ENCODE assay signal across 9 cellular contexts in the genomic region with DNA sequence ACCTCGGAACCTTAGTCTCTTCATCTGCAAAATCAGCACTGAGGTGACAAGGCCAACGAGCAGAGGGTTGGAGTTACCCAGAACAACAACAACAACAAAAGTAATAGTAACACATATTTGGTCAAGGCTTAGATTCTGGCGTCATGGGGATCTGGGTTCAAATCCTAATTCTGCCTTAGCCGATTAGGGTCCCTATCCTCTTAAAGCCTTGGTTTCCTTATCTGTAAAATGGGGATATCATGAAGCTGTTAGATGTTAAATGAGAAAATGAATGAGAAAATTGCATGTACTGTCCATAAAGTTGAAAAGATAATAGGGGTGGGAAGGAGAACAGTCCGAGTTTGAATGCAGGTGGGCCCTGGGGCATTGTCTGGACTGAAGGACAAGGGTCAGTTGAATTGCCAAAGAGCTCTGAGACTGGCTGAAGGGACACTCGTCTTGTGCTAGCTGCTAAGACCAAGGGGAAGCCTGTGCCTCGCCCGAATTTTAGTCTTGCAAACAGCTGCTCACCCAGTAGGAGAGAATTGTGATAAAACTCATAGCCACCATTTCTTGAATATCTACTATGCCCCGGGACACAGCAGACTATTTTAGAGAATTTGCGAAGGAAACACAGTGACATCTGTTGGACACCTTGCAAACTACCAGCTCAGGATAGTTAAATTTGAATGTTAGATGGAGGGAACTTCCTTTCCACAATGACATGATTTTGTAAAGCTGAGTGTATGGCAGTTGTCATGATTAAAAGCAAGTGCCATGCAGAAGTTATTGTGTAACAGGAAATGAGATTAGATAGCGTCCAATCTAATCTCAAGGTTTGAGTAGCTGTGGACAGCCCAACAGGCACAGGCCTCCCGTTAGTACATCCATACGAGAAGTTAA. TPM values are rescaled to one million over a fixed set of nuclear protein-coding genes. Genes with fewer than 3 reads are reported as not detected.
DNase-seq lines count a peak whose midpoint lies in the region; ATAC-seq, FAIRE-seq and TF ChIP-seq lines count a peak whose summit lies in the region.
"Had no signal": no experiment of that assay in that cellular context is flagged by ENCODE, and none has a peak within 500 bp of the region (broad histone marks: within the 10 kb centered on the region; RNA-seq: fewer than 3 reads in every experiment).

No MANE protein-coding gene starts in this region.

- peak; percentile 98 for FAIRE-seq in GM12878 (lab: Jason Lieb, UNC)

- no peaks in the 10 kb centered on the region for H3K9me3 ChIP-seq in GM12878 (replicated peaks; ENCODE audit: control insufficient read depth, insufficient read depth, low read length)

- no peaks in the 10 kb centered on the region for H3K9me3 Mint-ChIP-seq in stimulated activated memory B cell treated with anti-CD40 and anti-IgM and Interleukin-4, amounts not matched to agents 10 μg/mL and 1 μg/mL and 100 μg/mL, for 72 hours

- TF ChIP-seq CTCF in LNCAP (IDR thresholded peaks at IDR 0.05) (peak; percentile 79), RWPE1 (conservative IDR thresholded peaks at IDR 0.05; ENCODE audit: low read depth) (peak; percentile 81), GM12878 (IDR thresholded peaks at IDR 0.05 in 2 of 3, conservative IDR thresholded peaks at IDR 0.05 in 1 of 3; ENCODE audit: control insufficient read depth in 2 of 3, extremely low read depth in 1 of 3, insufficient read depth in 1 of 3, low read depth in 3 of 3, low read length in 3 of 3) (peak; percentile 72 to 83 (median 79))

- no peaks in the 10 kb centered on the region for H3K36me3 ChIP-seq in GM12878 (ENCODE audit: control insufficient read depth in 2 of 2, insufficient read depth in 2 of 2, low read length in 1 of 2)

- TF ChIP-seq POLR2A in GM12878 (IDR thresholded peaks at IDR 0.05; ENCODE audit: low read depth, low read length): no peak

- RAD21 ChIA-PET in GM12878 (lab: Charles Lee; ENCODE audit: unreplicated experiment): interaction anchor here (0.5 to 2.7 kb wide), 63 partner anchors 8 to 534 kb away, joined by 3 to 53 read pairs (median 5); a partner anchor contains a TSS

- TF ChIP-seq EP300 in GM12878 (IDR thresholded peaks at IDR 0.05; ENCODE audit: borderline replicate concordance in 1 of 2, control insufficient read depth in 1 of 2, low read depth in 2 of 2, low read length in 2 of 2): no peak

- no peak overlapping the region for H3K9ac ChIP-seq in GM12878 (ENCODE audit: control insufficient read depth, insufficient read depth, low read length)

- intact Hi-C loops in GM12878 (cut with micrococcal nuclease; ENCODE audit: unreplicated experiment): loop anchor here (1.0 to 5.0 kb wide), 6 partner anchors 114 to 388 kb away; a partner anchor contains a TSS

- H3K4me1 Mint-ChIP-seq in stimulated activated memory B cell treated with anti-CD40 and anti-IgM and Interleukin-4, amounts not matched to agents 10 μg/mL and 1 μg/mL and 100 μg/mL, for 72 hours: peaks cover 9% of the 10 kb centered on the region

- H3K4me3 Mint-ChIP-seq in stimulated activated memory B cell treated with anti-CD40 and anti-IgM and Interleukin-4, amounts not matched to agents 10 μg/mL and 1 μg/mL and 100 μg/mL, for 72 hours: no peak overlapping the region

- 33% methylated on average over 13 of the region's 13 CpGs for WGBS in GM12878 (ENCODE audit: insufficient coverage, insufficient replicate concordance, low lambda C conversion rate, missing lambda C conversion rate)

- H3K4me3 ChIP-seq in GM12878: no peak overlapping the region

- CTCF ChIA-PET in RWPE1 (lab: Yijun Ruan, JAX): interaction anchor here (0.5 to 1.5 kb wide), 26 partner anchors 9 to 389 kb away, joined by 3 to 11 read pairs (median 4); a partner anchor contains a TSS
- CTCF ChIA-PET in GM12878 (lab: Yijun Ruan, JAX): interaction anchor here (0.6 to 4.0 kb wide), 81 partner anchors 9 to 472 kb away, joined by 3 to 73 read pairs (median 4); a partner anchor contains a TSS

- no peaks in the 10 kb centered on the region for H4K20me1 ChIP-seq in GM12878 (ENCODE audit: control insufficient read depth, insufficient read depth)

- H3K36me3 Mint-ChIP-seq in stimulated activated memory B cell treated with anti-CD40 and anti-IgM and Interleukin-4, amounts not matched to agents 10 μg/mL and 1 μg/mL and 100 μg/mL, for 72 hours: no peaks in the 10 kb centered on the region

- H3K27ac Mint-ChIP-seq in stimulated activated memory B cell treated with anti-CD40 and anti-IgM and Interleukin-4, amounts not matched to agents 10 μg/mL and 1 μg/mL and 100 μg/mL, for 72 hours: no peak overlapping the region

- no peak overlapping the region for H3K4me2 ChIP-seq in GM12878 (ENCODE audit: control insufficient read depth, insufficient read depth)

- no TSS peak for BruUV-seq in GM12878 (replicated peaks; lab: Mats Ljungman, UMichigan)

- in situ Hi-C loops in GM12878 (cut with MboI): loop anchor here (5.0 kb wide), 1 partner anchor 324 kb away; no protein-coding TSS in a partner anchor

- no peaks in the 10 kb centered on the region for H3K79me2 ChIP-seq in GM12878 (ENCODE audit: control insufficient read depth, insufficient read depth, low read length)

- H3K27ac ChIP-seq in RWPE1 (no peak overlapping the region), GM12878 (ENCODE audit: control insufficient read depth, insufficient read depth) (no peak overlapping the region)

- POLR2A ChIA-PET in RWPE1 (lab: Yijun Ruan, JAX; ENCODE audit: low non-redundant PET) (no interaction called here), GM12878 (lab: Charles Lee) (interaction anchor here (0.5 to 1.2 kb wide), 4 partner anchors 23 to 284 kb away, joined by 3 to 7 read pairs (median 6); a partner anchor contains a TSS)

- peak; percentile 95 for ATAC-seq in GM12878
- peak; percentile 75 for ATAC-seq in stimulated activated memory B cell treated with anti-CD40 and anti-IgM and Interleukin-4, amounts not matched to agents 10 μg/mL and 1 μg/mL and 100 μg/mL, for 72 hours
- no peak for ATAC-seq in GM18868 (IDR thresholded peaks at IDR 0.05; ENCODE audit: unreplicated experiment)

- SMC1A ChIA-PET in GM12878 (lab: Charles Lee; ENCODE audit: uncharacterized antibody, unreplicated experiment): interaction anchor here (0.6 to 5.2 kb wide), 72 partner anchors 9 to 394 kb away, joined by 3 to 67 read pairs (median 4); a partner anchor contains a TSS

- peak; percentile 16 for DNase-seq in activated naive CD4-positive, alpha-beta T cell treated with Interleukin-2 at 50 U/mL for 16 hours
- DNase-seq in activated naive CD4-positive, alpha-beta T cell (lab: John Stamatoyannopoulos, UW): no peak
- DNase-seq in RWPE1 (ENCODE audit: low spot score) (peak; percentile 82), GM12878 (ENCODE audit: low read depth, low spot score) (peak; percentile 57), iPS-NIHi11 (ENCODE audit: low spot score) (peak; percentile 76)

- TF ChIP-seq RAD21 in GM12878 (IDR thresholded peaks at IDR 0.05; ENCODE audit: insufficient read depth, low read depth, low read length): peak; percentile 95

- H3K4me1 ChIP-seq in GM12878 (ENCODE audit: control insufficient read depth, insufficient read depth, low read length): no peaks in the 10 kb centered on the region

- H3K27me3 Mint-ChIP-seq in stimulated activated memory B cell treated with anti-CD40 and anti-IgM and Interleukin-4, amounts not matched to agents 10 μg/mL and 1 μg/mL and 100 μg/mL, for 72 hours: peaks cover 9% of the 10 kb centered on the region

- peak overlapping the region; percentile 65; the same call in 1 of the 2 replicates for H2AFZ ChIP-seq in GM12878 (ENCODE audit: control insufficient read depth, low read depth, low read length)

- H3K27me3 ChIP-seq in GM12878 (replicated peaks in 1 of 2; ENCODE audit: control insufficient read depth in 2 of 2, insufficient read depth in 2 of 2, low read length in 1 of 2): no peaks in the 10 kb centered on the region

RNA-seq across cellular contexts. Expression of a gene that starts 6.8 kb away (rescaled TPM):
- not detected in 2 replicates for total RNA-seq in GM12878 (2013; cell fraction: nucleolus; rRNA removed)
- not detected in 2 replicates for total RNA-seq in GM12878 (2014; rRNA removed)
- not detected in 2 replicates for total RNA-seq in GM12878 (2014; rRNA removed; fragmentation: Illumina TruSeq; extraction: Trizol)
- total RNA-seq in GM12878 (2021): 0.10 TPM in 1 of 2 replicates, not detected in the other
- not detected for polyA plus RNA-seq in GM12878 (2011; ENCODE audit: low read depth)
- not detected in 2 replicates for polyA plus RNA-seq in GM12878 (2011; rRNA removed)
- polyA plus RNA-seq in GM12878 (2011; cell fraction: cytosol; rRNA removed): 0.03 TPM in 1 of 2 replicates, not detected in the other
- not detected in 2 replicates for polyA plus RNA-seq in GM12878 (2011; cell fraction: nucleus; rRNA removed)
- not detected in 2 replicates for polyA plus RNA-seq in GM12878 (2012)
- not detected in 2 replicates for polyA plus RNA-seq in GM12878 (2014; fragmentation: Illumina TruSeq; extraction: Trizol)
- not detected for polyA plus RNA-seq in GM12878 (2014; fragmentation: Nextera tagmentation; extraction: Ambion mirVana)
- not detected in 2 replicates for polyA plus RNA-seq in GM12878 (2014; rRNA removed)
- not detected for polyA plus RNA-seq in GM12878 (2016; fragmentation: Nextera tagmentation; extraction: Ambion mirVana)
- polyA minus RNA-seq in GM12878 (2011; rRNA and poly(A)+ RNA removed): not detected in 2 replicates
- polyA minus RNA-seq in GM12878 (2011; cell fraction: cytosol; rRNA and poly(A)+ RNA removed): not detected in 2 replicates
- not detected in 2 replicates for polyA minus RNA-seq in GM12878 (2011; cell fraction: nucleus; rRNA and poly(A)+ RNA removed)
- total RNA-seq: urinary bladder had no signal

RNA-seq across cellular contexts. Expression of a gene that starts 44.7 kb away (rescaled TPM):
- 16.6 and 17.9 TPM in 2 replicates for total RNA-seq in GM12878 (2013; cell fraction: nucleolus; rRNA removed)
- total RNA-seq in GM12878 (2014; rRNA removed): 20.2 and 20.9 TPM in 2 replicates
- total RNA-seq in GM12878 (2014; rRNA removed; fragmentation: Illumina TruSeq; extraction: Trizol): 14.9 and 15.2 TPM in 2 replicates
- 21.8 and 24.9 TPM in 2 replicates for total RNA-seq in GM12878 (2021)
- polyA plus RNA-seq in GM12878 (2011; ENCODE audit: low read depth): 5.4 TPM
- 10.0 and 14.0 TPM in 2 replicates for polyA plus RNA-seq in GM12878 (2011; rRNA removed)
- polyA plus RNA-seq in GM12878 (2011; cell fraction: cytosol; rRNA removed): 15.4 and 22.4 TPM in 2 replicates
- 9.9 and 13.9 TPM in 2 replicates for polyA plus RNA-seq in GM12878 (2011; cell fraction: nucleus; rRNA removed)
- polyA plus RNA-seq in GM12878 (2012): 10.2 and 11.2 TPM in 2 replicates
- polyA plus RNA-seq in GM12878 (2014; fragmentation: Illumina TruSeq; extraction: Trizol): 15.2 and 22.4 TPM in 2 replicates
- polyA plus RNA-seq in GM12878 (2014; fragmentation: Nextera tagmentation; extraction: Ambion mirVana): 10 to 100 TPM in 1 of 2 experiments, 1 to 10 TPM in 1; 7.5 to 10.2 TPM
- 22.6 and 24.6 TPM in 2 replicates for polyA plus RNA-seq in GM12878 (2014; rRNA removed)
- polyA plus RNA-seq in GM12878 (2016; fragmentation: Nextera tagmentation; extraction: Ambion mirVana): 10 to 100 TPM; 30.3 to 30.8 TPM
- polyA minus RNA-seq in GM12878 (2011; rRNA and poly(A)+ RNA removed): 5.4 and 10.1 TPM in 2 replicates
- polyA minus RNA-seq in GM12878 (2011; cell fraction: cytosol; rRNA and poly(A)+ RNA removed): 5.6 and 6.7 TPM in 2 replicates
- 2.8 and 8.3 TPM in 2 replicates for polyA minus RNA-seq in GM12878 (2011; cell fraction: nucleus; rRNA and poly(A)+ RNA removed)

Comparison
In these comparisons a context has a peak if more than half of its experiments do, and no peak if none do; other contexts are left out.
1. DNase-seq: peak in activated naive CD4-positive, alpha-beta T cell treated with Interleukin-2 at 50 U/mL for 16 hours (single experiment), RWPE1 (single experiment), GM12878 (single experiment) and iPS-NIHi11 (single experiment); none in activated naive CD4-positive, alpha-beta T cell (0 of 4).
2. Peak in every context shown above with its lines, with median percentiles within 50 percentile points of each other: CTCF ChIP-seq.